In the genomic region with DNA sequence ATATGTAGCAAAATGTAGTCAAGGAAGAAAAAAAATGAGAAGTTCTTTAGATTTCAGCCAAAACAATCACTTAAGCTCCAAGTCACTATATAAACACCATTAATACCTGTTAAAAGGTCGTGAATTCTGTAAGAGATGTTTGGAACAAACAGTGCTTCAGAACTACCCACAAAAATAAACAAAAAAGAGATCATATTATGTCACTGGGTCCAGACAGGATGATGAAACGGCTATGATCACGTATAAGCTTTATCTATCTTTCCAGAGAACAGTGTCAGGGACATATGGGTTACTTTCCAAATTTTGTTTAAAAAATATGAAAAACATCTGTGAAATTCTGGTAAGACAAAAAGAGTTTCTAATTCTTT, we compare ENCODE assay signal across 1 cellular context.
A peak's percentile ranks its signal among the peaks of the same experiment; 100 is the strongest.
TF ChIP-seq lines count a peak whose summit lies in the region.

No MANE protein-coding gene starts in this region.

TF ChIP-seq in HepG2, 621 proteins besides CTCF, POLR2A, EP300 and RAD21 (continued from another document and continues in another):
- TF ChIP-seq, protein P1, sequence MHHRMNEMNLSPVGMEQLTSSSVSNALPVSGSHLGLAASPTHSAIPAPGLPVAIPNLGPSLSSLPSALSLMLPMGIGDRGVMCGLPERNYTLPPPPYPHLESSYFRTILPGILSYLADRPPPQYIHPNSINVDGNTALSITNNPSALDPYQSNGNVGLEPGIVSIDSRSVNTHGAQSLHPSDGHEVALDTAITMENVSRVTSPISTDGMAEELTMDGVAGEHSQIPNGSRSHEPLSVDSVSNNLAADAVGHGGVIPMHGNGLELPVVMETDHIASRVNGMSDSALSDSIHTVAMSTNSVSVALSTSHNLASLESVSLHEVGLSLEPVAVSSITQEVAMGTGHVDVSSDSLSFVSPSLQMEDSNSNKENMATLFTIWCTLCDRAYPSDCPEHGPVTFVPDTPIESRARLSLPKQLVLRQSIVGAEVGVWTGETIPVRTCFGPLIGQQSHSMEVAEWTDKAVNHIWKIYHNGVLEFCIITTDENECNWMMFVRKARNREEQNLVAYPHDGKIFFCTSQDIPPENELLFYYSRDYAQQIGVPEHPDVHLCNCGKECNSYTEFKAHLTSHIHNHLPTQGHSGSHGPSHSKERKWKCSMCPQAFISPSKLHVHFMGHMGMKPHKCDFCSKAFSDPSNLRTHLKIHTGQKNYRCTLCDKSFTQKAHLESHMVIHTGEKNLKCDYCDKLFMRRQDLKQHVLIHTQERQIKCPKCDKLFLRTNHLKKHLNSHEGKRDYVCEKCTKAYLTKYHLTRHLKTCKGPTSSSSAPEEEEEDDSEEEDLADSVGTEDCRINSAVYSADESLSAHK (CRISPR knock-in tag; IDR thresholded peaks at IDR 0.05; ENCODE audit: borderline replicate concordance) = no peak
- TF ChIP-seq ATM (IDR thresholded peaks at IDR 0.05; ENCODE audit: borderline replicate concordance) = peak; percentile 26; the same call in 1 of the 2 replicates
- TF ChIP-seq FOXP1 (IDR thresholded peaks at IDR 0.05) = peak; percentile 70
- TF ChIP-seq FOXP1 (CRISPR knock-in tag; IDR thresholded peaks at IDR 0.05) = peak; percentile 91
- TF ChIP-seq, protein P2, sequence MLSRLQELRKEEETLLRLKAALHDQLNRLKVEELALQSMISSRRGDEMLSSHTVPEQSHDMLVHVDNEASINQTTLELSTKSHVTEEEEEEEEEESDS (CRISPR knock-in tag; IDR thresholded peaks at IDR 0.05; ENCODE audit: borderline replicate concordance) = no peak
- TF ChIP-seq ZBTB38 (CRISPR knock-in tag; IDR thresholded peaks at IDR 0.05) = no peak
- TF ChIP-seq ZNF556 (CRISPR knock-in tag; IDR thresholded peaks at IDR 0.05; ENCODE audit: borderline replicate concordance) = no peak
- no peak for TF ChIP-seq HOXA5 (CRISPR knock-in tag; IDR thresholded peaks at IDR 0.05)
- TF ChIP-seq CREB1 (IDR thresholded peaks at IDR 0.05) = peak; percentile 64
- no peak for TF ChIP-seq CREB1 (CRISPR knock-in tag; IDR thresholded peaks at IDR 0.05)
- no peak for TF ChIP-seq SP1 (IDR thresholded peaks at IDR 0.05)
- TF ChIP-seq SP1 (CRISPR knock-in tag; IDR thresholded peaks at IDR 0.05) = no peak
- no peak for TF ChIP-seq NCOA5 (CRISPR knock-in tag; IDR thresholded peaks at IDR 0.05)
- TF ChIP-seq, protein P3, sequence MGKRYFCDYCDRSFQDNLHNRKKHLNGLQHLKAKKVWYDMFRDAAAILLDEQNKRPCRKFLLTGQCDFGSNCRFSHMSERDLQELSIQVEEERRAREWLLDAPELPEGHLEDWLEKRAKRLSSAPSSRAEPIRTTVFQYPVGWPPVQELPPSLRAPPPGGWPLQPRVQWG (CRISPR knock-in tag; IDR thresholded peaks at IDR 0.05; ENCODE audit: borderline replicate concordance, low read depth) = no peak
- TF ChIP-seq HDAC2 (CRISPR knock-in tag; IDR thresholded peaks at IDR 0.05) = peak; percentile 64; the same call in 1 of the 2 replicates
- TF ChIP-seq ZNF3 (CRISPR knock-in tag; IDR thresholded peaks at IDR 0.05) = no peak
- TF ChIP-seq TEAD3 (CRISPR knock-in tag; optimal IDR thresholded peaks at IDR 0.05; ENCODE audit: borderline replicate concordance) = no peak
- no peak for TF ChIP-seq ZNF570 (CRISPR knock-in tag; IDR thresholded peaks at IDR 0.05; ENCODE audit: borderline replicate concordance)
- TF ChIP-seq IRX3 (CRISPR knock-in tag; IDR thresholded peaks at IDR 0.05; ENCODE audit: borderline replicate concordance, low read depth) = no peak
- TF ChIP-seq NKX3-1 (CRISPR knock-in tag; IDR thresholded peaks at IDR 0.05) = peak; percentile 73; the same call in 1 of the 2 replicates
- TF ChIP-seq SATB2 (CRISPR knock-in tag; IDR thresholded peaks at IDR 0.05) = no peak
- TF ChIP-seq SYNCRIP (IDR thresholded peaks at IDR 0.05; ENCODE audit: insufficient read depth, low read depth, low read length) = no peak
- peak; percentile 51; the same call in 1 of the 2 replicates for TF ChIP-seq CEBPB (IDR thresholded peaks at IDR 0.05; ENCODE audit: borderline replicate concordance, low read depth, low read length)
- TF ChIP-seq, protein P4, sequence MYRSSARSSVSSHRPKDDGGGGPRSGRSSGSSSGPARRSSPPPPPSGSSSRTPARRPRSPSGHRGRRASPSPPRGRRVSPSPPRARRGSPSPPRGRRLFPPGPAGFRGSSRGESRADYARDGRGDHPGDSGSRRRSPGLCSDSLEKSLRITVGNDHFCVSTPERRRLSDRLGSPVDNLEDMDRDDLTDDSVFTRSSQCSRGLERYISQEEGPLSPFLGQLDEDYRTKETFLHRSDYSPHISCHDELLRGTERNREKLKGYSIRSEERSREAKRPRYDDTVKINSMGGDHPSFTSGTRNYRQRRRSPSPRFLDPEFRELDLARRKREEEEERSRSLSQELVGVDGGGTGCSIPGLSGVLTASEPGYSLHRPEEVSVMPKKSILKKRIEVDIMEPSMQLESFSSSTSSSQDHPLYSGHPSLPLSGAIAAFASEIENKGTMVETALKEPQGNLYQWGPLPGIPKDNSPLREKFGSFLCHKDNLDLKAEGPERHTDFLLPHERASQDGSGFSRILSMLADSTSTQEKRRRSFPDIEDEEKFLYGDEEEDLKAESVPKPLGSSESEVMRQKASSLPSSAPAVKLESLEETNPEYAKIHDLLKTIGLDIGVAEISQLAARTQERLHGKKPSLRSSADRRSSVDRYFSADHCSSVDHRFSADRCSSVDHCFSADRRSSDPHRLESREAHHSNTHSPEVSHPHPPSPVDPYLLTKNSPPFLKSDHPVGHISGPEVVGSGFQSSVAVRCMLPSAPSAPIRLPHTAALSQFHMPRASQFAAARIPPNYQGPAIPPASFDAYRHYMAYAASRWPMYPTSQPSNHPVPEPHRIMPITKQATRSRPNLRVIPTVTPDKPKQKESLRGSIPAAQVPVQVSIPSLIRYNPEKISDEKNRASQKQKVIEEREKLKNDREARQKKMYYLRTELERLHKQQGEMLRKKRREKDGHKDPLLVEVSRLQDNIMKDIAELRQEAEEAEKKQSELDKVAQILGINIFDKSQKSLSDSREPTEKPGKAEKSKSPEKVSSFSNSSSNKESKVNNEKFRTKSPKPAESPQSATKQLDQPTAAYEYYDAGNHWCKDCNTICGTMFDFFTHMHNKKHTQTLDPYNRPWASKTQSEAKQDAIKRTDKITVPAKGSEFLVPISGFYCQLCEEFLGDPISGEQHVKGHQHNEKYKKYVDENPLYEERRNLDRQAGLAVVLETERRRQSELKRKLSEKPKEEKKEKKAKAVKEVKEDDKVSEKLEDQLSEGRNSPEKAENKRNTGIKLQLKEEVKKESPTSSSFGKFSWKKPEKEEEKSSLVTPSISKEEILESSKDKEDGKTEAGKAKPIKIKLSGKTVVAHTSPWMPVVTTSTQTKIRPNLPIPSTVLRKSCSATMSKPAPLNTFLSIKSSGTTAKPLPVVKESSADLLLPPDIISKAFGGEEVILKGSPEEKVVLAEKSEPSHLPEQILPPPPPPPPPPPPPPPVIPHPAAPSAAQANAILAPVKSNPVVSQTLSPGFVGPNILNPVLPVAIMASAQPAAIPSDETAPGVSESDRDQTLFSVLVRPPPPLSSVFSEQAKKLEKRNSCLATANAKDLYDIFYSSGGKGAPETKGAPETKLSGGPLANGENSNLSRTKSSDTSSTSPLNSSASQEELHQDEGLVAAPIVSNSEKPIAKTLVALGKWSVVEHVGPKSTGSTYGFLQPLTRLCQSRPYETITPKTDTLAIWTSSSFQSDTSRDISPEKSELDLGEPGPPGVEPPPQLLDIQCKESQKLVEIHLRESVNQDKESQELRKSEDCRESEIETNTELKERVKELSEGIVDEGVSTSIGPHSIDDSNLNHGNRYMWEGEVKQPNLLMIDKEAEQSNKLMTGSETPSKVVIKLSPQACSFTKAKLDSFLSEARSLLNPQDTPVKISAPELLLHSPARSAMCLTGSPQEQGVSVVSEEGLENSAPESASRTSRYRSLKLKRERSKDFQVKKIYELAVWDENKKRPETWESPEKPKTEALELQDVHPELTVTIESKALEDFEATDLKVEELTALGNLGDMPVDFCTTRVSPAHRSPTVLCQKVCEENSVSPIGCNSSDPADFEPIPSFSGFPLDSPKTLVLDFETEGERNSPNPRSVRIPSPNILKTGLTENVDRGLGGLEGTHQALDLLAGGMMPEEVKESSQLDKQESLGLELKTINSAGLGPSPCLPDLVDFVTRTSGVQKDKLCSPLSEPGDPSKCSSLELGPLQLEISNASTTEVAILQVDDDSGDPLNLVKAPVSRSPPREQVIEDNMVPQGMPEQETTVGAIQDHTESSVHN (CRISPR knock-in tag; IDR thresholded peaks at IDR 0.05) = no peak
- TF ChIP-seq, protein P5, sequence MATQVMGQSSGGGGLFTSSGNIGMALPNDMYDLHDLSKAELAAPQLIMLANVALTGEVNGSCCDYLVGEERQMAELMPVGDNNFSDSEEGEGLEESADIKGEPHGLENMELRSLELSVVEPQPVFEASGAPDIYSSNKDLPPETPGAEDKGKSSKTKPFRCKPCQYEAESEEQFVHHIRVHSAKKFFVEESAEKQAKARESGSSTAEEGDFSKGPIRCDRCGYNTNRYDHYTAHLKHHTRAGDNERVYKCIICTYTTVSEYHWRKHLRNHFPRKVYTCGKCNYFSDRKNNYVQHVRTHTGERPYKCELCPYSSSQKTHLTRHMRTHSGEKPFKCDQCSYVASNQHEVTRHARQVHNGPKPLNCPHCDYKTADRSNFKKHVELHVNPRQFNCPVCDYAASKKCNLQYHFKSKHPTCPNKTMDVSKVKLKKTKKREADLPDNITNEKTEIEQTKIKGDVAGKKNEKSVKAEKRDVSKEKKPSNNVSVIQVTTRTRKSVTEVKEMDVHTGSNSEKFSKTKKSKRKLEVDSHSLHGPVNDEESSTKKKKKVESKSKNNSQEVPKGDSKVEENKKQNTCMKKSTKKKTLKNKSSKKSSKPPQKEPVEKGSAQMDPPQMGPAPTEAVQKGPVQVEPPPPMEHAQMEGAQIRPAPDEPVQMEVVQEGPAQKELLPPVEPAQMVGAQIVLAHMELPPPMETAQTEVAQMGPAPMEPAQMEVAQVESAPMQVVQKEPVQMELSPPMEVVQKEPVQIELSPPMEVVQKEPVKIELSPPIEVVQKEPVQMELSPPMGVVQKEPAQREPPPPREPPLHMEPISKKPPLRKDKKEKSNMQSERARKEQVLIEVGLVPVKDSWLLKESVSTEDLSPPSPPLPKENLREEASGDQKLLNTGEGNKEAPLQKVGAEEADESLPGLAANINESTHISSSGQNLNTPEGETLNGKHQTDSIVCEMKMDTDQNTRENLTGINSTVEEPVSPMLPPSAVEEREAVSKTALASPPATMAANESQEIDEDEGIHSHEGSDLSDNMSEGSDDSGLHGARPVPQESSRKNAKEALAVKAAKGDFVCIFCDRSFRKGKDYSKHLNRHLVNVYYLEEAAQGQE (IDR thresholded peaks at IDR 0.05; ENCODE audit: borderline replicate concordance in 1 of 2, low read depth in 1 of 2, low read length in 2 of 2) = 0 out of 4 replicates have a peak, but pooled peaks of 1 of the 2 experiments have one; percentile 35
- no peak for TF ChIP-seq MTA3 (CRISPR knock-in tag; IDR thresholded peaks at IDR 0.05)
- TF ChIP-seq, protein P6, sequence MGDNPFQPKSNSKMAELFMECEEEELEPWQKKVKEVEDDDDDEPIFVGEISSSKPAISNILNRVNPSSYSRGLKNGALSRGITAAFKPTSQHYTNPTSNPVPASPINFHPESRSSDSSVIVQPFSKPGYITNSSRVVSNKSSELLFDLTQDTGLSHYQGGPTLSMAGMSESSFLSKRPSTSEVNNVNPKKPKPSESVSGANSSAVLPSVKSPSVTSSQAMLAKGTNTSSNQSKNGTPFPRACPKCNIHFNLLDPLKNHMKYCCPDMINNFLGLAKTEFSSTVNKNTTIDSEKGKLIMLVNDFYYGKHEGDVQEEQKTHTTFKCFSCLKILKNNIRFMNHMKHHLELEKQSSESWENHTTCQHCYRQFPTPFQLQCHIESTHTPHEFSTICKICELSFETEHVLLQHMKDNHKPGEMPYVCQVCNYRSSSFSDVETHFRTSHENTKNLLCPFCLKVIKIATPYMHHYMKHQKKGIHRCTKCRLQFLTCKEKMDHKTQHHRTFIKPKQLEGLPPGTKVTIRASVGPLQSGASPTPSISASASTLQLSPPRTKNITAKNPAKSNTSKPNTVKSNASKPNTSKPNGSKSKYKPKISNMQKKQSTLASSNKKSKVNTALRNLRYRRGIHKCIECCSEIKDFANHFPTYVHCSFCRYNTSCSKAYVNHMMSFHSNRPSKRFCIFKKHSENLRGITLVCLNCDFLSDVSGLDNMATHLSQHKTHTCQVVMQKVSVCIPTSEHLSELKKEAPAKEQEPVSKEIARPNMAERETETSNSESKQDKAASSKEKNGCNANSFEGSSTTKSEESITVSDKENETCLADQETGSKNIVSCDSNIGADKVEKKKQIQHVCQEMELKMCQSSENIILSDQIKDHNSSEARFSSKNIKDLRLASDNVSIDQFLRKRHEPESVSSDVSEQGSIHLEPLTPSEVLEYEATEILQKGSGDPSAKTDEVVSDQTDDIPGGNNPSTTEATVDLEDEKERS (CRISPR knock-in tag; IDR thresholded peaks at IDR 0.05) = no peak
- peak; percentile 85 for TF ChIP-seq HNF4A (CRISPR knock-in tag; IDR thresholded peaks at IDR 0.05)
- no peak for TF ChIP-seq PCBP1 (IDR thresholded peaks at IDR 0.05; ENCODE audit: borderline replicate concordance, low read depth, low read length)
- TF ChIP-seq NR2F2 (IDR thresholded peaks at IDR 0.05; ENCODE audit: borderline replicate concordance, low read depth) = peak; percentile 61; the same call in 1 of the 2 replicates
- peak; percentile 84 for TF ChIP-seq NCOA2 (CRISPR knock-in tag; IDR thresholded peaks at IDR 0.05)
- TF ChIP-seq POLR2G (IDR thresholded peaks at IDR 0.05; ENCODE audit: low read depth, low read length) = no peak
- TF ChIP-seq THAP11 (CRISPR knock-in tag; IDR thresholded peaks at IDR 0.05) = peak; percentile 60
- peak; percentile 90 for TF ChIP-seq NFIC (IDR thresholded peaks at IDR 0.05; ENCODE audit: low read length)
- TF ChIP-seq, protein P7, sequence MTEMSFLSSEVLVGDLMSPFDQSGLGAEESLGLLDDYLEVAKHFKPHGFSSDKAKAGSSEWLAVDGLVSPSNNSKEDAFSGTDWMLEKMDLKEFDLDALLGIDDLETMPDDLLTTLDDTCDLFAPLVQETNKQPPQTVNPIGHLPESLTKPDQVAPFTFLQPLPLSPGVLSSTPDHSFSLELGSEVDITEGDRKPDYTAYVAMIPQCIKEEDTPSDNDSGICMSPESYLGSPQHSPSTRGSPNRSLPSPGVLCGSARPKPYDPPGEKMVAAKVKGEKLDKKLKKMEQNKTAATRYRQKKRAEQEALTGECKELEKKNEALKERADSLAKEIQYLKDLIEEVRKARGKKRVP (CRISPR knock-in tag; IDR thresholded peaks at IDR 0.05) = peak in 1 of 2 experiments; percentile 97; a peak in 2 of 4 replicates
- TF ChIP-seq, protein P8, sequence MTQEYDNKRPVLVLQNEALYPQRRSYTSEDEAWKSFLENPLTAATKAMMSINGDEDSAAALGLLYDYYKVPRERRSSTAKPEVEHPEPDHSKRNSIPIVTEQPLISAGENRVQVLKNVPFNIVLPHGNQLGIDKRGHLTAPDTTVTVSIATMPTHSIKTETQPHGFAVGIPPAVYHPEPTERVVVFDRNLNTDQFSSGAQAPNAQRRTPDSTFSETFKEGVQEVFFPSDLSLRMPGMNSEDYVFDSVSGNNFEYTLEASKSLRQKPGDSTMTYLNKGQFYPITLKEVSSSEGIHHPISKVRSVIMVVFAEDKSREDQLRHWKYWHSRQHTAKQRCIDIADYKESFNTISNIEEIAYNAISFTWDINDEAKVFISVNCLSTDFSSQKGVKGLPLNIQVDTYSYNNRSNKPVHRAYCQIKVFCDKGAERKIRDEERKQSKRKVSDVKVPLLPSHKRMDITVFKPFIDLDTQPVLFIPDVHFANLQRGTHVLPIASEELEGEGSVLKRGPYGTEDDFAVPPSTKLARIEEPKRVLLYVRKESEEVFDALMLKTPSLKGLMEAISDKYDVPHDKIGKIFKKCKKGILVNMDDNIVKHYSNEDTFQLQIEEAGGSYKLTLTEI (CRISPR knock-in tag; conservative IDR thresholded peaks at IDR 0.05) = no peak
